Comparison of ENCODE assay signal across 8 cellular contexts in the genomic region with DNA sequence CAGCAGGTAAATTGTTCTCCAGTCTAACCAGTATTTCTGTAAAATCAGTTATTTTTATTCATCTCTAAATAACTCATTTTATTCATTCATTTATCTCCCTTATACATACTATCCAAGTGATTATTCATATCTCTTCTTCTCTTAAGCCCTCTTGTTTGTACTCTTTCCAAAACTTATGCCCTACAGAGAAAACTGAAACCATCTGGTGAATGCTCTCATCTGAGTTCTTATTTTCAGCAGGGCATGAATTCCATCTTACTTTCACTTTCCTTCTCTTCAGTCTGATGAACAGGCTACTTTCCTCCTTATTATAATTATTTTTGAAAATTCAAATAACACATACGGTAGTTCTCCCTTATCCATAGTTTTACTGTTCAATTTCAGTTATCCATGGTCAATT.
DNase-seq lines count a peak whose midpoint lies in the region; ATAC-seq and TF ChIP-seq lines count a peak whose summit lies in the region.

No MANE protein-coding gene starts in this region.

- POLR2A ChIA-PET in BJ (lab: Charles Lee): no interaction called here

- CTCF ChIA-PET in BJ (lab: Yijun Ruan, JAX): no interaction called here

- peak; percentile 83 for ATAC-seq in GM21367 (IDR thresholded peaks at IDR 0.05; ENCODE audit: unreplicated experiment)

- DNase-seq in BJ (ENCODE audit: low read depth): peak; percentile 9
- DNase-seq in MM.1S: peak; percentile 75
- DNase-seq in glomerular visceral epithelial cell (ENCODE audit: extremely low spot score): peak; percentile 11
- no peak for DNase-seq in NCI-H510A treated with DMSO at 0.1 percent for 48 hours (lab: John Stamatoyannopoulos, UW)
- no peak for DNase-seq in uterus
- no peak for DNase-seq in DMS53 treated with DMSO at 0.1 percent for 48 hours (lab: John Stamatoyannopoulos, UW; ENCODE audit: unreplicated experiment)
- no peak for DNase-seq in NCI-H1048 (lab: John Stamatoyannopoulos, UW)

- H3K9me2 ChIP-seq in MM.1S (replicated peaks; ENCODE audit: insufficient read depth, low read length): no peaks in the 10 kb centered on the region

- H3K27me3 ChIP-seq in BJ (ENCODE audit: control insufficient read depth, insufficient read depth, low read length): no peaks in the 10 kb centered on the region
- H3K27me3 ChIP-seq in MM.1S (replicated peaks; ENCODE audit: insufficient read depth, low read length): no peaks in the 10 kb centered on the region
- H3K27me3 ChIP-seq in uterus: no peaks in the 10 kb centered on the region

- peaks cover 6% of the 10 kb centered on the region; the same call in 1 of the 2 replicates for H3F3A ChIP-seq in MM.1S (ENCODE audit: insufficient read depth, low read length)

- no peaks in the 10 kb centered on the region for H3K9me3 ChIP-seq in MM.1S (replicated peaks; ENCODE audit: insufficient read depth, low read length)
- H3K9me3 ChIP-seq in uterus: no peaks in the 10 kb centered on the region

- peak overlapping the region; percentile 42 for H3K4me2 ChIP-seq in MM.1S (ENCODE audit: low read depth, low read length)

- H3K9ac ChIP-seq in MM.1S (ENCODE audit: low read length): no peak overlapping the region

- TF ChIP-seq CTCF in BJ (IDR thresholded peaks at IDR 0.05; ENCODE audit: insufficient read depth, low read depth, low read length): no peak
- TF ChIP-seq CTCF in MM.1S (IDR thresholded peaks at IDR 0.05; ENCODE audit: low read length): no peak
- TF ChIP-seq CTCF in uterus (IDR thresholded peaks at IDR 0.05): no peak

- TF ChIP-seq POLR2A in uterus (IDR thresholded peaks at IDR 0.05): no peak

- no peak overlapping the region for H3K4me3 ChIP-seq in BJ (ENCODE audit: low read depth, low read length)
- no peak overlapping the region for H3K4me3 ChIP-seq in MM.1S (ENCODE audit: low read length)
- H3K4me3 ChIP-seq in uterus: no peak overlapping the region

- H3K36me3 ChIP-seq in BJ (ENCODE audit: control insufficient read depth, insufficient read depth, low read length) (peaks cover 2% of the 10 kb centered on the region), MM.1S (replicated peaks; ENCODE audit: insufficient read depth, low read length) (no peaks in the 10 kb centered on the region), uterus (no peaks in the 10 kb centered on the region)

- H3K4me1 ChIP-seq in MM.1S (ENCODE audit: low read length) (peaks cover 22% of the 10 kb centered on the region; the same call in 1 of the 2 replicates), uterus (no peaks in the 10 kb centered on the region)

- intact Hi-C loops in uterus (cut with DNase I; ENCODE audit: low total_unique reads): no loop called here

- peaks cover 20% of the 10 kb centered on the region for H3K79me2 ChIP-seq in MM.1S (ENCODE audit: low read length)

- peak overlapping the region; percentile 34; the same call in 1 of the 2 replicates for H3K27ac ChIP-seq in MM.1S (ENCODE audit: low read length)
- no peak overlapping the region for H3K27ac ChIP-seq in uterus

- H4K20me1 ChIP-seq in MM.1S (ENCODE audit: insufficient read depth, low read length): no peaks in the 10 kb centered on the region

- no peak overlapping the region for H2AFZ ChIP-seq in MM.1S (ENCODE audit: low read length)

Comparison
In these comparisons a context has a peak if more than half of its experiments do, and no peak if none do; other contexts are left out.
1. DNase-seq: peak in BJ (single experiment), MM.1S (single experiment) and glomerular visceral epithelial cell (single experiment); none in NCI-H510A treated with DMSO at 0.1 percent for 48 hours (single experiment), uterus (0 of 2), DMS53 treated with DMSO at 0.1 percent for 48 hours (single experiment) and NCI-H1048 (single experiment).